8 cellular contexts compared by ENCODE assay signal in the genomic region with DNA sequence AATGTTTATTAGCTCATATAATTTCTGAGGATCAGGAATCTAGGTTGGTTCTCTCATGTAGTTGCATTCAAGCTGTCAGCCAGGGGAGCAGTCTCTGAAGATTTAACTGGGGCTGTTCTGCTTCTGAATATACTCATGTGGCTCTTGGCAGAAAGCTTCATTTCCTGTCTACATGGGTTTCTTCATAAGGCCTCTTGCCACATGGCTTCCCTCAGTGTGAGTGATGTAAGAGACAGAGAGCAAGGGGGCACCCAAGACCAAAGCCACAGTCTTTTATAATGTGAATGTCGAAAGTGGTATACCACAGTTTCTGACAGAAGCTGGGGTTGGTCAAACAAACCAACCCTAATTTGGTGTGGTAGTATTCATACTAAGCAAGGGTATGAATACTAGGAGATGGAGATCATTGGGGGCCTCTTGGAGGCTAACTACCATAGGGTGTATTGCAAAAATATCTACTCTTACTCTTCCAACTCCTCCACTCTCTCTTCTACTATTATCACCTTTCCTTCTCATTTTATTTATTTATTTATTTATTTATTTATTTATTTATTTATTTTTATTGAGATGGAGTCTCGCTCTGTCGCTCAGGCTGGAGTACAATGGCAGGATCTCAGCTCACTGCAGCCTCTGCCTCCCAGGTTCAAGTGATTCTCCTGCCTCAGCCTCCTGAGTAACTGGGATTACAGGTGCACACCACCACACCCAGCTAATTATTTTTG.
DNase-seq lines count a peak whose midpoint lies in the region; ATAC-seq, FAIRE-seq and TF ChIP-seq lines count a peak whose summit lies in the region.

No MANE protein-coding gene starts in this region.

- no peak overlapping the region for H3K4me3 ChIP-seq in astrocyte (ENCODE audit: insufficient read depth, low read depth, low read length)

- H4K20me1 ChIP-seq in astrocyte (ENCODE audit: insufficient read depth, low read length), result no peaks in the 10 kb centered on the region

- no peaks in the 10 kb centered on the region for H3K27me3 Mint-ChIP-seq in astrocyte (ENCODE audit: low read depth, unreplicated experiment)
- no peaks in the 10 kb centered on the region for H3K27me3 Mint-ChIP-seq in stimulated activated naive B cell treated with anti-CD40 and anti-IgM and Interleukin-4, amounts not matched to agents 10 μg/mL and 1 μg/mL and 100 μg/mL, for 72 hours

- FAIRE-seq in astrocyte (lab: Jason Lieb, UNC), result no peak

- H3K36me3 ChIP-seq in astrocyte (ENCODE audit: insufficient read depth, low read length), result no peaks in the 10 kb centered on the region

- no peaks in the 10 kb centered on the region for H3K4me1 ChIP-seq in astrocyte (ENCODE audit: insufficient read depth, low read length)

- H3K9ac ChIP-seq in astrocyte (ENCODE audit: low read length), result no peak overlapping the region

- ATAC-seq in HG03175 (IDR thresholded peaks at IDR 0.05; ENCODE audit: unreplicated experiment), result peak; percentile 86
- peak; percentile 90 to 91 for ATAC-seq in stimulated activated naive B cell treated with anti-CD40 and anti-IgM and Interleukin-4, amounts not matched to agents 10 μg/mL and 1 μg/mL and 100 μg/mL, for 72 hours (replicated peaks)

- H3K4me1 Mint-ChIP-seq in astrocyte (ENCODE audit: low read depth, unreplicated experiment), result no peaks in the 10 kb centered on the region
- H3K4me1 Mint-ChIP-seq in stimulated activated naive B cell treated with anti-CD40 and anti-IgM and Interleukin-4, amounts not matched to agents 10 μg/mL and 1 μg/mL and 100 μg/mL, for 72 hours, result peaks cover 23 to 33% of the 10 kb centered on the region in 2 donors

- no peak overlapping the region for H2AFZ ChIP-seq in astrocyte (ENCODE audit: low read depth, low read length)

- no peak overlapping the region for H3K4me3 Mint-ChIP-seq in astrocyte (ENCODE audit: unreplicated experiment)
- no peak overlapping the region for H3K4me3 Mint-ChIP-seq in stimulated activated naive B cell treated with anti-CD40 and anti-IgM and Interleukin-4, amounts not matched to agents 10 μg/mL and 1 μg/mL and 100 μg/mL, for 72 hours

- TF ChIP-seq CTCF in astrocyte (IDR thresholded peaks at IDR 0.05; ENCODE audit: insufficient read depth, low read depth, low read length), result no peak

- H3K9me3 ChIP-seq in astrocyte (ENCODE audit: insufficient read depth, low read depth, low read length), result no peaks in the 10 kb centered on the region

- no peak overlapping the region for H3K27ac ChIP-seq in astrocyte (ENCODE audit: low read depth, low read length)

- no peaks in the 10 kb centered on the region for H3K27me3 ChIP-seq in astrocyte (ENCODE audit: insufficient read depth, low read length)

- H3K27ac Mint-ChIP-seq in astrocyte (ENCODE audit: unreplicated experiment), result no peak overlapping the region
- H3K27ac Mint-ChIP-seq in stimulated activated naive B cell treated with anti-CD40 and anti-IgM and Interleukin-4, amounts not matched to agents 10 μg/mL and 1 μg/mL and 100 μg/mL, for 72 hours, result peak overlapping the region; percentile 25

- H3K4me2 ChIP-seq in astrocyte (ENCODE audit: low read length), result no peak overlapping the region

- peak; percentile 1 for DNase-seq in stimulated activated CD8-positive, alpha-beta memory T cell treated with anti-CD3 and anti-CD28 coated beads, Interleukin-12 subunit alpha, Interleukin-12 subunit beta, amount 100 ng/mL, for 4 hours (ENCODE audit: low read depth)
- DNase-seq in stimulated activated CD8-positive, alpha-beta memory T cell treated with anti-CD3 and anti-CD28 coated beads, Interleukin-4, amount 100 ng/mL, for 48 hours, result no peak
- DNase-seq in astrocyte (ENCODE audit: low read depth), result peak; percentile 8
- peak; percentile 21 for DNase-seq in stimulated activated naive B cell treated with anti-CD40 and anti-IgM and Interleukin-4, amounts not matched to agents 10 μg/mL and 1 μg/mL and 100 μg/mL, for 72 hours
- no peak for DNase-seq in EL
- no peak for DNase-seq in ureter (ENCODE audit: low spot score)
- DNase-seq in NCI-H1417 treated with DMSO at 0.1 percent for 48 hours (lab: John Stamatoyannopoulos, UW), result no peak

- H3K36me3 Mint-ChIP-seq in astrocyte (ENCODE audit: low read depth, unreplicated experiment), result no peaks in the 10 kb centered on the region
- peaks cover 9 to 13% of the 10 kb centered on the region in 2 donors for H3K36me3 Mint-ChIP-seq in stimulated activated naive B cell treated with anti-CD40 and anti-IgM and Interleukin-4, amounts not matched to agents 10 μg/mL and 1 μg/mL and 100 μg/mL, for 72 hours

- no peaks in the 10 kb centered on the region for H3K79me2 ChIP-seq in astrocyte (ENCODE audit: insufficient read depth, low read length)

- peaks cover 7% of the 10 kb centered on the region for H3K9me3 Mint-ChIP-seq in astrocyte (ENCODE audit: unreplicated experiment)
- H3K9me3 Mint-ChIP-seq in stimulated activated naive B cell treated with anti-CD40 and anti-IgM and Interleukin-4, amounts not matched to agents 10 μg/mL and 1 μg/mL and 100 μg/mL, for 72 hours, result peaks cover 4 to 9% of the 10 kb centered on the region in 2 donors

Comparison
In these comparisons a context has a peak if more than half of its experiments do, and no peak if none do; other contexts are left out.
1. DNase-seq: peak in stimulated activated CD8-positive, alpha-beta memory T cell treated with anti-CD3 and anti-CD28 coated beads, Interleukin-12 subunit alpha, Interleukin-12 subunit beta, amount 100 ng/mL, for 4 hours (single experiment), astrocyte (single experiment) and stimulated activated naive B cell treated with anti-CD40 and anti-IgM and Interleukin-4, amounts not matched to agents 10 μg/mL and 1 μg/mL and 100 μg/mL, for 72 hours (single experiment); none in stimulated activated CD8-positive, alpha-beta memory T cell treated with anti-CD3 and anti-CD28 coated beads, Interleukin-4, amount 100 ng/mL, for 48 hours (single experiment), EL (single experiment), ureter (single experiment) and NCI-H1417 treated with DMSO at 0.1 percent for 48 hours (single experiment).